Comparison of ENCODE assay signal across 25 cellular contexts in genomic region chrX:55357236-55357635, GRCh38.
"Had no signal": no experiment of that assay in that cellular context is flagged by ENCODE, and none has a peak within 500 bp of the region (broad histone marks: within the 10 kb centered on the region; RNA-seq: fewer than 3 reads in every experiment).

No MANE protein-coding gene starts in this region.

- H3K27me3 Mint-ChIP-seq: progenitor cell of endocrine pancreas; stimulated activated naive CD8-positive, alpha-beta T cell treated with anti-CD3 and anti-CD28 coated beads, Interleukin-15, Interleukin-2, amounts not matched to agents 100 ng/mL and 50 ng/mL, for 24 hours had no signal

- H3K4me1 Mint-ChIP-seq: memory B cell; nephron; neural progenitor cell; stimulated activated naive B cell treated with anti-CD40 and anti-IgM and Interleukin-4, amounts not matched to agents 10 μg/mL and 1 μg/mL and 100 μg/mL, for 72 hours had no signal

- DNase-seq: dermis blood vessel endothelial cell; effector memory CD4-positive, alpha-beta T cell; foreskin keratinocyte; heart left ventricle; kidney; right lobe of liver; small intestine; stimulated activated CD4-positive, alpha-beta T cell treated with anti-CD3 and anti-CD28 coated beads, Interleukin-15, amount 100 ng/mL, for 24 hours; stimulated activated CD4-positive, alpha-beta T cell treated with anti-CD3 and anti-CD28 coated beads, Interleukin-2, amount 100 ng/mL, for 48 hours; stimulated activated naive B cell treated with anti-CD40 and anti-IgM and Interleukin-4, amounts not matched to agents 10 μg/mL and 1 μg/mL and 100 μg/mL, for 72 hours; upper lobe of right lung; uterus had no signal

- H3K9me3 Mint-ChIP-seq: memory B cell had no signal

- H3K27ac ChIP-seq: esophagus muscularis mucosa, foreskin keratinocyte, gastroesophageal sphincter, heart left ventricle, hepatocyte, neural progenitor cell, parathyroid adenoma, right lobe of liver, thoracic aorta, tibial nerve, upper lobe of right lung, uterus had no signal

- H3K27ac Mint-ChIP-seq: memory B cell; nephron; neural progenitor cell; progenitor cell of endocrine pancreas; stimulated activated naive B cell treated with anti-CD40 and anti-IgM and Interleukin-4, amounts not matched to agents 10 μg/mL and 1 μg/mL and 100 μg/mL, for 72 hours; stimulated activated naive CD8-positive, alpha-beta T cell treated with anti-CD3 and anti-CD28 coated beads, Interleukin-15, Interleukin-2, amounts not matched to agents 100 ng/mL and 50 ng/mL, for 24 hours had no signal

- H3K36me3 ChIP-seq: esophagus muscularis mucosa, gastroesophageal sphincter, heart left ventricle, neural progenitor cell, right lobe of liver, thoracic aorta, tibial nerve, upper lobe of right lung, uterus had no signal

- H3K4me3 Mint-ChIP-seq: memory B cell; nephron; neural progenitor cell; stimulated activated naive B cell treated with anti-CD40 and anti-IgM and Interleukin-4, amounts not matched to agents 10 μg/mL and 1 μg/mL and 100 μg/mL, for 72 hours; stimulated activated naive CD8-positive, alpha-beta T cell treated with anti-CD3 and anti-CD28 coated beads, Interleukin-15, Interleukin-2, amounts not matched to agents 100 ng/mL and 50 ng/mL, for 24 hours had no signal

- H3K9me3 ChIP-seq: esophagus muscularis mucosa, gastroesophageal sphincter, right lobe of liver, thoracic aorta, tibial nerve, upper lobe of right lung, uterus had no signal

- H3K4me1 ChIP-seq: esophagus muscularis mucosa, foreskin keratinocyte, gastroesophageal sphincter, heart left ventricle, neural progenitor cell, parathyroid adenoma, right lobe of liver, tibial nerve, upper lobe of right lung, uterus had no signal

- H3K27me3 ChIP-seq: esophagus muscularis mucosa, foreskin keratinocyte, gastroesophageal sphincter, hepatocyte, neural progenitor cell, tibial nerve, upper lobe of right lung, uterus had no signal

- ATAC-seq: foreskin keratinocyte; gastroesophageal sphincter; heart left ventricle; left lobe of liver; right lobe of liver; stimulated activated naive B cell treated with anti-CD40 and anti-IgM and Interleukin-4, amounts not matched to agents 10 μg/mL and 1 μg/mL and 100 μg/mL, for 72 hours; upper lobe of right lung had no signal

- H3K4me3 ChIP-seq: esophagus muscularis mucosa, gastroesophageal sphincter, heart left ventricle, hepatocyte, lung, neural progenitor cell, right lobe of liver, thoracic aorta, tibial nerve, upper lobe of right lung, uterus had no signal

- H3K36me3 Mint-ChIP-seq: memory B cell; neural progenitor cell; stimulated activated naive B cell treated with anti-CD40 and anti-IgM and Interleukin-4, amounts not matched to agents 10 μg/mL and 1 μg/mL and 100 μg/mL, for 72 hours had no signal
